10 cellular contexts compared by ENCODE assay signal in the genomic region with DNA sequence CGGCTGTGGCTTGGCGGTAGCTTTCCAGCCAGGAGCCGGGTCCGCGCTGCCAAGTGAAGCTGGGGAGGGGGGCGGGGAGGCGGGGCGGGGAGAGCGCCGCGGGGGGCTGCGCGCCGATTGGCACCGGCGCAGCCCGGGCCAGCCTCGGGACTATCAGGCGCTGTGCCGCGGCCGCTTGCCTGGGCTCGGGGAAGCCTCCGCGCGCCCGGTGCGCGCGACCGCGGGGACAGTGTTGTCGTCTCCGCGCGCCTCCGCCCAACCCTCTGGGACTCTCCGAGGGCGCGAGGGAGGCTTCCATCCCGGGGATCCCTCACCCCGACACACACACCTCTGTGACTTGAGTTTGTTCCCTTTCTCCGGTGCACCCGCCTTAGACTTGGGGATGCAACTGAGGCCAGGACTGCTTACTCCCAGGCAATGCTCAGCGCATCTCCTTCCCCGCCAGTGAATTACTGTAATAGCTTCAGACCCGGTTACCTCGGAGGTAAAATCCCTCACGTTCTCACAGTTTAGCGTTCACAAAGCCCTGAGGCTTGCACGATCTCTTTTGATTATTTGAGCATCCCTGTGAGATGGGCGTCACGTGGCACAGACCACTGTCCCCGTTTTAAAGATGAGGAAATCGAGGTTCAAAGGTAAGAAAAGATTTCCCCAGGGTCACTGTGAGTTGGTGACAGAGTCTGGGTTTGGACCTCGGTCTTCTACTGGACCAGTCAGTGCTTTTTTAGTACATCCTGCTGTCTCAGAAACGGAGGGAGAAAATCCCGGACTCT. TPM values are rescaled to one million over a fixed set of nuclear protein-coding genes. Genes with fewer than 3 reads are reported as not detected.
DNase-seq lines count a peak whose midpoint lies in the region; ATAC-seq and TF ChIP-seq lines count a peak whose summit lies in the region.
"Had no signal": no experiment of that assay in that cellular context is flagged by ENCODE, and none has a peak within 500 bp of the region (broad histone marks: within the 10 kb centered on the region; RNA-seq: fewer than 3 reads in every experiment).

NKX1-2 (minus strand) TSS at position 26 of the 773 bp plus-strand sequence. CDS start 92 bp downstream, outside the sequence.

- H3K27me3 ChIP-seq in PC-3 (ENCODE audit: low read length) (peaks cover 38% of the 10 kb centered on the region), esophagus squamous epithelium (peaks cover 4 to 99% (median 15%) of the 10 kb centered on the region in 4 donors)

- no TSS peak for BruUV-seq in PC-3 (replicated peaks; lab: Mats Ljungman, UMichigan)

- 7 to 12% methylated on average over 15 to 29 of the region's 58 CpGs for WGBS in esophagus squamous epithelium, 2 donors

- H4K20me1 ChIP-seq in PC-3 (ENCODE audit: low read length): no peaks in the 10 kb centered on the region

- H3K9me3 ChIP-seq in PC-3 (ENCODE audit: low read length): no peaks in the 10 kb centered on the region
- no peaks in the 10 kb centered on the region for H3K9me3 ChIP-seq in esophagus squamous epithelium
- H3K9me3 ChIP-seq: colonic mucosa had no signal

- H3K9ac ChIP-seq in PC-3 (ENCODE audit: low read length): no peak within 1 kb of the TSS

- no peak within 1 kb of the TSS for H2AFZ ChIP-seq in PC-3 (ENCODE audit: low read length)

- H3F3A ChIP-seq in PC-3 (ENCODE audit: low read length, unreplicated experiment): no peaks in the 10 kb centered on the region

- H3K79me2 ChIP-seq in PC-3 (ENCODE audit: low read length): no peaks in the 10 kb centered on the region

- TF ChIP-seq CTCF in PC-3 (conservative IDR thresholded peaks at IDR 0.05; ENCODE audit: low read depth, low read length): no peak
- no peak for TF ChIP-seq CTCF in esophagus squamous epithelium (IDR thresholded peaks at IDR 0.05)

- peak within 1 kb of the TSS; percentile 59 for H3K4me3 ChIP-seq in PC-3 (ENCODE audit: low read length)
- H3K4me3 ChIP-seq in esophagus squamous epithelium: peak within 1 kb of the TSS; percentile 34 to 63 (median 44)
- H3K4me3 ChIP-seq in skeletal muscle cell (ENCODE audit: low read depth, low read length): peak within 1 kb of the TSS; percentile 21
- H3K4me3 ChIP-seq: colonic mucosa had no signal

- peak within 1 kb of the TSS; percentile 79 for H3K4me2 ChIP-seq in PC-3 (ENCODE audit: low read length)

- CTCF ChIA-PET in PC-3 (lab: Charles Lee): no interaction called here

- ATAC-seq in PC-3 (no peak; the same call in 1 of the 2 replicates), GM21619 (IDR thresholded peaks at IDR 0.05; ENCODE audit: unreplicated experiment) (no peak), GM18907 (IDR thresholded peaks at IDR 0.05; ENCODE audit: unreplicated experiment) (no peak)

- DNase-seq in DMS53 (lab: John Stamatoyannopoulos, UW) (peak; percentile 62), DMS53 treated with DMSO at 0.1 percent for 48 hours (lab: John Stamatoyannopoulos, UW; ENCODE audit: unreplicated experiment) (no peak), PC-3 (no peak), esophagus squamous epithelium (lab: John Stamatoyannopoulos, UW) (no peak), skeletal muscle cell (ENCODE audit: low read depth) (no peak), NOMO-1 (lab: John Stamatoyannopoulos, UW; ENCODE audit: unreplicated experiment in 2 of 2) (no peak)
- DNase-seq: colonic mucosa; NK-92 treated with Interleukin-12 subunit alpha and Interleukin-12 subunit beta, amount 100 ng/mL, for 24 hours had no signal

- H3K4me1 ChIP-seq in PC-3 (ENCODE audit: insufficient read depth, low read length) (peaks cover 3% of the 10 kb centered on the region; the same call in 1 of the 2 replicates), esophagus squamous epithelium (peaks cover 17 to 46% (median 26%) of the 10 kb centered on the region in 3 donors)

- TF ChIP-seq POLR2A in esophagus squamous epithelium (IDR thresholded peaks at IDR 0.05): no peak

- intact Hi-C loops in PC-3 (cut with micrococcal nuclease) (no loop called here), esophagus squamous epithelium (cut with DNase I) (no loop called here)

- POLR2A ChIA-PET in PC-3 (lab: Charles Lee; ENCODE audit: unreplicated experiment): no interaction called here

- H3K36me3 ChIP-seq in PC-3 (ENCODE audit: low read depth, low read length) (no peaks in the 10 kb centered on the region), esophagus squamous epithelium (no peaks in the 10 kb centered on the region)
- H3K36me3 ChIP-seq: colonic mucosa had no signal

- H3K9me2 ChIP-seq in PC-3 (replicated peaks; ENCODE audit: low read length): no peaks in the 10 kb centered on the region

- H3K27ac ChIP-seq in PC-3 (ENCODE audit: low read length) (no peak within 1 kb of the TSS), esophagus squamous epithelium (no peak within 1 kb of the TSS)
- H3K27ac ChIP-seq: colonic mucosa had no signal

RNA-seq across cellular contexts. Expression of gene NKX1-2, which starts in this region (rescaled TPM):
- 0.36 and 0.86 TPM in 2 replicates for total RNA-seq in PC-3 (2014; rRNA removed)
- total RNA-seq in esophagus squamous epithelium: 1 to 10 TPM in 2 of 4 donors, under 1 TPM in 2; 0.59 to 2.3 (median 1.2) TPM
